In genomic region chr7:18408461-18408860, GRCh38 we compare ENCODE assay signal across 1 cellular context.
TF ChIP-seq lines count a peak whose summit lies in the region.

No MANE protein-coding gene starts in this region.

TF ChIP-seq in WTC11, 78 proteins besides CTCF, POLR2A, EP300 and RAD21 (continued from another document):
- TF ChIP-seq, protein P1, sequence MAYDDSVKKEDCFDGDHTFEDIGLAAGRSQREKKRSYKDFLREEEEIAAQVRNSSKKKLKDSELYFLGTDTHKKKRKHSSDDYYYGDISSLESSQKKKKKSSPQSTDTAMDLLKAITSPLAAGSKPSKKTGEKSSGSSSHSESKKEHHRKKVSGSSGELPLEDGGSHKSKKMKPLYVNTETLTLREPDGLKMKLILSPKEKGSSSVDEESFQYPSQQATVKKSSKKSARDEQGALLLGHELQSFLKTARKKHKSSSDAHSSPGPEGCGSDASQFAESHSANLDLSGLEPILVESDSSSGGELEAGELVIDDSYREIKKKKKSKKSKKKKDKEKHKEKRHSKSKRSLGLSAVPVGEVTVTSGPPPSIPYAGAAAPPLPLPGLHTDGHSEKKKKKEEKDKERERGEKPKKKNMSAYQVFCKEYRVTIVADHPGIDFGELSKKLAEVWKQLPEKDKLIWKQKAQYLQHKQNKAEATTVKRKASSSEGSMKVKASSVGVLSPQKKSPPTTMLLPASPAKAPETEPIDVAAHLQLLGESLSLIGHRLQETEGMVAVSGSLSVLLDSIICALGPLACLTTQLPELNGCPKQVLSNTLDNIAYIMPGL (CRISPR knock-in tag; IDR thresholded peaks at IDR 0.05), result no peak
- TF ChIP-seq SMAD3 (CRISPR knock-in tag; IDR thresholded peaks at IDR 0.05; ENCODE audit: borderline replicate concordance) (no peak), CREM (CRISPR knock-in tag; IDR thresholded peaks at IDR 0.05) (no peak), ZBTB21 (CRISPR knock-in tag; IDR thresholded peaks at IDR 0.05; ENCODE audit: borderline replicate concordance) (no peak), RORB (CRISPR knock-in tag; IDR thresholded peaks at IDR 0.05) (no peak), ZNF219 (CRISPR knock-in tag; IDR thresholded peaks at IDR 0.05; ENCODE audit: borderline replicate concordance) (no peak), IRF2 (CRISPR knock-in tag; IDR thresholded peaks at IDR 0.05; ENCODE audit: borderline replicate concordance, low read depth) (no peak), RELA (CRISPR knock-in tag; IDR thresholded peaks at IDR 0.05; ENCODE audit: borderline replicate concordance) (no peak), FOXP4 (CRISPR knock-in tag; IDR thresholded peaks at IDR 0.05) (no peak), TP53 (CRISPR knock-in tag; IDR thresholded peaks at IDR 0.05) (no peak)
- TF ChIP-seq, protein P2, sequence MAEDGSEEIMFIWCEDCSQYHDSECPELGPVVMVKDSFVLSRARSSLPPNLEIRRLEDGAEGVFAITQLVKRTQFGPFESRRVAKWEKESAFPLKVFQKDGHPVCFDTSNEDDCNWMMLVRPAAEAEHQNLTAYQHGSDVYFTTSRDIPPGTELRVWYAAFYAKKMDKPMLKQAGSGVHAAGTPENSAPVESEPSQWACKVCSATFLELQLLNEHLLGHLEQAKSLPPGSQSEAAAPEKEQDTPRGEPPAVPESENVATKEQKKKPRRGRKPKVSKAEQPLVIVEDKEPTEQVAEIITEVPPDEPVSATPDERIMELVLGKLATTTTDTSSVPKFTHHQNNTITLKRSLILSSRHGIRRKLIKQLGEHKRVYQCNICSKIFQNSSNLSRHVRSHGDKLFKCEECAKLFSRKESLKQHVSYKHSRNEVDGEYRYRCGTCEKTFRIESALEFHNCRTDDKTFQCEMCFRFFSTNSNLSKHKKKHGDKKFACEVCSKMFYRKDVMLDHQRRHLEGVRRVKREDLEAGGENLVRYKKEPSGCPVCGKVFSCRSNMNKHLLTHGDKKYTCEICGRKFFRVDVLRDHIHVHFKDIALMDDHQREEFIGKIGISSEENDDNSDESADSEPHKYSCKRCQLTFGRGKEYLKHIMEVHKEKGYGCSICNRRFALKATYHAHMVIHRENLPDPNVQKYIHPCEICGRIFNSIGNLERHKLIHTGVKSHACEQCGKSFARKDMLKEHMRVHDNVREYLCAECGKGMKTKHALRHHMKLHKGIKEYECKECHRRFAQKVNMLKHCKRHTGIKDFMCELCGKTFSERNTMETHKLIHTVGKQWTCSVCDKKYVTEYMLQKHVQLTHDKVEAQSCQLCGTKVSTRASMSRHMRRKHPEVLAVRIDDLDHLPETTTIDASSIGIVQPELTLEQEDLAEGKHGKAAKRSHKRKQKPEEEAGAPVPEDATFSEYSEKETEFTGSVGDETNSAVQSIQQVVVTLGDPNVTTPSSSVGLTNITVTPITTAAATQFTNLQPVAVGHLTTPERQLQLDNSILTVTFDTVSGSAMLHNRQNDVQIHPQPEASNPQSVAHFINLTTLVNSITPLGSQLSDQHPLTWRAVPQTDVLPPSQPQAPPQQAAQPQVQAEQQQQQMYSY (CRISPR knock-in tag; IDR thresholded peaks at IDR 0.05), result no peak
- TF ChIP-seq, protein P3, sequence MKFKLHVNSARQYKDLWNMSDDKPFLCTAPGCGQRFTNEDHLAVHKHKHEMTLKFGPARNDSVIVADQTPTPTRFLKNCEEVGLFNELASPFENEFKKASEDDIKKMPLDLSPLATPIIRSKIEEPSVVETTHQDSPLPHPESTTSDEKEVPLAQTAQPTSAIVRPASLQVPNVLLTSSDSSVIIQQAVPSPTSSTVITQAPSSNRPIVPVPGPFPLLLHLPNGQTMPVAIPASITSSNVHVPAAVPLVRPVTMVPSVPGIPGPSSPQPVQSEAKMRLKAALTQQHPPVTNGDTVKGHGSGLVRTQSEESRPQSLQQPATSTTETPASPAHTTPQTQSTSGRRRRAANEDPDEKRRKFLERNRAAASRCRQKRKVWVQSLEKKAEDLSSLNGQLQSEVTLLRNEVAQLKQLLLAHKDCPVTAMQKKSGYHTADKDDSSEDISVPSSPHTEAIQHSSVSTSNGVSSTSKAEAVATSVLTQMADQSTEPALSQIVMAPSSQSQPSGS (CRISPR knock-in tag; IDR thresholded peaks at IDR 0.05; ENCODE audit: borderline replicate concordance, low read depth), result no peak
